In genomic region chr1:173451981-173452380, GRCh38 we compare ENCODE assay signal across 13 cellular contexts. TPM values are rescaled to one million over a fixed set of nuclear protein-coding genes. Genes with fewer than 3 reads are reported as not detected.
DNase-seq lines count a peak whose midpoint lies in the region; ATAC-seq and TF ChIP-seq lines count a peak whose summit lies in the region.
"Had no signal": no experiment of that assay in that cellular context is flagged by ENCODE, and none has a peak within 500 bp of the region (broad histone marks: within the 10 kb centered on the region; RNA-seq: fewer than 3 reads in every experiment).

No MANE protein-coding gene starts in this region.

- WGBS in psoas muscle, 3 donors = 18 to 31% (median 24%) methylated on average over 2 of the region's 2 CpGs

- H3K27me3 ChIP-seq in psoas muscle (ENCODE audit: insufficient read depth in 3 of 3, low read length in 2 of 3) = no peaks in the 10 kb centered on the region

- H3K27ac ChIP-seq in psoas muscle = peak overlapping the region; percentile 4
- no peak overlapping the region for H3K27ac ChIP-seq in RWPE1
- H3K27ac ChIP-seq: epithelial cell of prostate had no signal

- H3K36me3 ChIP-seq in psoas muscle (ENCODE audit: insufficient read depth in 1 of 2, low read depth in 1 of 2) = no peaks in the 10 kb centered on the region

- H3K9me3 ChIP-seq in psoas muscle = no peaks in the 10 kb centered on the region

- CTCF ChIA-PET in RWPE1 (lab: Yijun Ruan, JAX) = interaction anchor here (0.6 kb wide), 1 partner anchor 213 kb away, joined by 3 read pairs; no protein-coding TSS in a partner anchor

- ATAC-seq in psoas muscle (peak; percentile 35 to 77 (median 49)), GM19455 (IDR thresholded peaks at IDR 0.05; ENCODE audit: unreplicated experiment) (no peak)
- ATAC-seq: T-cell had no signal

- H3K4me3 ChIP-seq in foreskin fibroblast (ENCODE audit: low read depth in 1 of 2, low read length in 2 of 2) = no peak overlapping the region
- H3K4me3 ChIP-seq in psoas muscle = no peak overlapping the region

- DNase-seq in NCI-H1105 treated with DMSO at 0.1 percent for 48 hours (lab: John Stamatoyannopoulos, UW) = peak; percentile 26
- peak; percentile 21 for DNase-seq in amniotic epithelial cell (ENCODE audit: low read depth)
- peak; percentile 23 to 60 for DNase-seq in foreskin fibroblast
- DNase-seq in psoas muscle = no peak
- DNase-seq in UCSD-AML1 (lab: John Stamatoyannopoulos, UW; ENCODE audit: unreplicated experiment) = no peak
- no peak for DNase-seq in NOMO-1 treated with DMSO at 0.1 percent for 48 hours (lab: John Stamatoyannopoulos, UW; ENCODE audit: unreplicated experiment)
- no peak for DNase-seq in RWPE1 (ENCODE audit: low spot score)
- DNase-seq: activated CD4-positive, alpha-beta T cell treated with anti-CD3 and anti-CD28 coated beads, Interleukin-2, amount 50 U/mL, for 48 hours; activated effector memory CD4-positive, alpha-beta T cell treated with anti-CD3 and anti-CD28 coated beads, Interleukin-2, amount 50 U/mL, for 16 hours; NCI-H187 treated with DMSO at 0.1 percent for 48 hours; T-cell had no signal

- no peaks in the 10 kb centered on the region for H3K4me1 ChIP-seq in psoas muscle

- no peak for TF ChIP-seq CTCF in foreskin fibroblast (IDR thresholded peaks at IDR 0.05; ENCODE audit: low read depth, low read length)
- TF ChIP-seq CTCF in psoas muscle (IDR thresholded peaks at IDR 0.05) = no peak
- TF ChIP-seq CTCF in RWPE1 (conservative IDR thresholded peaks at IDR 0.05; ENCODE audit: low read depth) = no peak

- POLR2A ChIA-PET in RWPE1 (lab: Yijun Ruan, JAX; ENCODE audit: low non-redundant PET) = no interaction called here

- intact Hi-C loops in psoas muscle (cut with DNase I) = no loop called here

RNA-seq across cellular contexts. Expression of gene PRDX6, which starts 25.2 kb away (rescaled TPM):
- total RNA-seq in psoas muscle = 100 to 1,000 TPM; 388 to 569 (median 532) TPM
- 100 to 1,000 TPM; 369 to 592 (median 472) TPM for polyA plus RNA-seq in psoas muscle

Comparison
In these comparisons a context has a peak if more than half of its experiments do, and no peak if none do; other contexts are left out.
1. DNase-seq: peak in NCI-H1105 treated with DMSO at 0.1 percent for 48 hours (single experiment), amniotic epithelial cell (single experiment) and foreskin fibroblast (2 of 2); none in psoas muscle (0 of 2), UCSD-AML1 (single experiment), NOMO-1 treated with DMSO at 0.1 percent for 48 hours (single experiment) and RWPE1 (single experiment).